In the genomic region with DNA sequence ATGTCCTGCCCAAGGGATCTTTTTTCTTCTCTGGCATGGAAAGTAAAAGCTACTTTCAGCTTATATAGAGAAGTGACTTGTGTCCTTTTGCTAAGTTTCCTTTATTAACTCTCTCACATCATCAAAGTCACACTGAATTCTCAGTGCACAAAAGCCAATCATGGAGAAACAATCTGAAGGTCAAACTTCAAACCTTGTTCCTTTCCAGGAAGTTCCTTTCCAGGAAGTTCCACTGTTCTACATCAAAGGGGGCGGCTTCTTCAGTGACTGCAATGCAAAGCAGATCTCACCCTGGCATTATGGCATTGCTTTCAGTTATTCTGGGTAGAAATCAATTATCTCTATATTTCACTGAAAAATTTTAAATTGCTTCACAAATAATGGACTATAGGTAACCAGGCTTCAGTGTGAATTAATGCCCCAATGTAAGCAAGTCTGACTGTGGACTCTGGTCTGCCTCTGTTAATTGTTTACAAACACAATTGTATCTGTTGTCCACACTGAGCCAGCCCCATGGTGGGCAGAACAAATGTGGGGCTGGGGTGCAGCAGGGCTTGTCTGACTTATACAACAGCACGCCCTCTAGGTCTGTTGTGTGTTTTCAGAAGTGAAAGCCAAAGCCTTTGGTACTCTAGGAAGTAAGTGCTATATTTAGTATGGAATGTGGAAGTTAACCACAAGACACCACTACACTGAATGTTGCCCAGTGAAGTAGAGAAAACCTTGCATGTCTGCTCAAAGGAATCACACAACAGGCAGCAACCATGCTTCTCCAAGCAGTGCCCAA, we compare ENCODE assay signal across 8 cellular contexts.
DNase-seq lines count a peak whose midpoint lies in the region; ATAC-seq and TF ChIP-seq lines count a peak whose summit lies in the region.

No MANE protein-coding gene starts in this region.

- no peak for TF ChIP-seq CTCF in RWPE1 (conservative IDR thresholded peaks at IDR 0.05; ENCODE audit: low read depth)
- TF ChIP-seq CTCF in epithelial cell of proximal tubule (conservative IDR thresholded peaks at IDR 0.05; ENCODE audit: low read depth, low read length) = peak; percentile 31
- TF ChIP-seq CTCF in nephron progenitor cell (IDR thresholded peaks at IDR 0.05) = no peak
- TF ChIP-seq CTCF in suprapubic skin (IDR thresholded peaks at IDR 0.05) = no peak

- no peak for TF ChIP-seq POLR2A in suprapubic skin (IDR thresholded peaks at IDR 0.05)

- H3K9me3 Mint-ChIP-seq in nephron progenitor cell = no peaks in the 10 kb centered on the region

- POLR2A ChIA-PET in RWPE1 (lab: Yijun Ruan, JAX; ENCODE audit: low non-redundant PET) = no interaction called here

- H3K27me3 Mint-ChIP-seq in nephron progenitor cell (ENCODE audit: low read depth, poor library complexity) = no peaks in the 10 kb centered on the region

- WGBS in suprapubic skin = 85% methylated on average over 2 of the region's 2 CpGs

- CTCF ChIA-PET in RWPE1 (lab: Yijun Ruan, JAX) = interaction anchor here (0.7 kb wide), 1 partner anchor 74 kb away, joined by 3 read pairs; no protein-coding TSS in a partner anchor

- H3K36me3 Mint-ChIP-seq in nephron progenitor cell (ENCODE audit: low read depth) = peaks cover 83% of the 10 kb centered on the region

- peaks cover 77% of the 10 kb centered on the region for H3K36me3 ChIP-seq in suprapubic skin

- H3K4me3 ChIP-seq in epithelial cell of proximal tubule (ENCODE audit: low read depth, low read length) = no peak overlapping the region
- no peak overlapping the region for H3K4me3 ChIP-seq in suprapubic skin

- no peak overlapping the region for H3K4me3 Mint-ChIP-seq in nephron progenitor cell

- H3K27me3 ChIP-seq in suprapubic skin = no peaks in the 10 kb centered on the region

- peaks cover 12% of the 10 kb centered on the region for H3K4me1 Mint-ChIP-seq in nephron progenitor cell

- ATAC-seq in HG03432 (IDR thresholded peaks at IDR 0.05; ENCODE audit: unreplicated experiment) = no peak

- peaks cover 10% of the 10 kb centered on the region for H3K4me1 ChIP-seq in suprapubic skin

- no peak for TF ChIP-seq EP300 in suprapubic skin (IDR thresholded peaks at IDR 0.05)

- peak; percentile 37 for DNase-seq in GF-D8 (lab: John Stamatoyannopoulos, UW)
- DNase-seq in RWPE1 (ENCODE audit: low spot score) = peak; percentile 9
- peak; percentile 80 for DNase-seq in epithelial cell of proximal tubule (ENCODE audit: low read depth)
- DNase-seq in nephron progenitor cell = no peak
- DNase-seq in SHP77 (lab: John Stamatoyannopoulos, UW) = no peak
- no peak for DNase-seq in suprapubic skin (ENCODE audit: low spot score in 2 of 2)
- no peak for DNase-seq in NCI-H510A (lab: John Stamatoyannopoulos, UW)

- peak overlapping the region; percentile 32 for H3K27ac Mint-ChIP-seq in nephron progenitor cell

- no peaks in the 10 kb centered on the region for H3K9me3 ChIP-seq in suprapubic skin

- no peak overlapping the region for H3K27ac ChIP-seq in RWPE1
- no peak overlapping the region for H3K27ac ChIP-seq in suprapubic skin

Comparison
In these comparisons a context has a peak if more than half of its experiments do, and no peak if none do; other contexts are left out.
1. DNase-seq: peak in GF-D8 (single experiment), RWPE1 (single experiment) and epithelial cell of proximal tubule (single experiment); none in nephron progenitor cell (single experiment), SHP77 (0 of 2), suprapubic skin (0 of 2) and NCI-H510A (single experiment).